In the genomic region with DNA sequence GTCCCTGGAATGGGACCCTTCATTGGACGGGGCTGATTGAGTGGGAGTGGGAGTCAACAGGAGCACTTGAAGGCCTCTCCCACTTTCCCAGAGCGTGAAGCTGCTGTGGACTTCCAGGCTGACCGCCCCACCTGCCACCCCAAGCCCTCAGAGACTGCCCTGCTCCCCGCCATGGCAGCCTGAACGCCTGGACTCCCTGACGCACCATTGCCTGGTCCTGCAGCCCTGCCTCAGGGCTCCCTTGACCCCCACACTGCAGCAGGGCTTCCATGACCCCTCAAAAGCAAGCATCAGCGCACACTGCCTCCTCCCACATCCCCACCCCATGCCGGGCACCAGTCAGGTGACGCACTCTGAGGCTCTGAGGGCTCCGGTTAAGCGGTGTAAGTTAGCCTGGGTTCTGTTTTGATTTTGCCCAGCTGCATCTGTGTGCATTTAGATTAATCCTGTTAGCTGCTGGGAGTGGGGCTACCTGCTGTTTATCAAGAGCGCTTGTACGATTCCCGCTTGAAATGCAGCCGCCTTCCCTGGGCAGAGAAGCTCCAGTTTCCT, we compare ENCODE assay signal across 18 cellular contexts. TPM values are rescaled to one million over a fixed set of nuclear protein-coding genes. Genes with fewer than 3 reads are reported as not detected.
"Had no signal": no experiment of that assay in that cellular context is flagged by ENCODE, and none has a peak within 500 bp of the region (broad histone marks: within the 10 kb centered on the region; RNA-seq: fewer than 3 reads in every experiment).

No MANE protein-coding gene starts in this region.

- H3K9me3 Mint-ChIP-seq: activated naive CD8-positive, alpha-beta T cell treated with anti-CD3 and anti-CD28 coated beads for 36 hours; activated T-helper 17 cell treated with anti-CD3 and anti-CD28 coated beads, Interleukin-2, amount 50 U/mL, for 72 hours; immature natural killer cell had no signal

- H3K4me3 ChIP-seq: cardiac muscle cell, sigmoid colon had no signal

- H3K4me1 ChIP-seq: parathyroid adenoma, sigmoid colon had no signal

- H3K36me3 ChIP-seq: cardiac muscle cell, sigmoid colon, WERI-Rb-1 had no signal

- ATAC-seq: activated CD8-positive, alpha-beta memory T cell treated with anti-CD3 and anti-CD28 coated beads, Interleukin-2, amount 10 ng/mL, durations not matched to agents 7 days and 5 days; activated T-helper 17 cell treated with anti-CD3 and anti-CD28 coated beads, Interleukin-2, amount 50 U/mL, for 72 hours; naive thymus-derived CD8-positive, alpha-beta T cell had no signal

- H3K27me3 ChIP-seq: cardiac muscle cell had no signal

- H3K27ac ChIP-seq: cardiac muscle cell, parathyroid adenoma, sigmoid colon, WERI-Rb-1 had no signal

- H3K9me3 ChIP-seq: sigmoid colon had no signal

- DNase-seq: activated CD4-positive, alpha-beta T cell treated with anti-CD3 and anti-CD28 coated beads, Interleukin-2, amount 50 U/mL, for 48 hours; activated CD8-positive, alpha-beta memory T cell treated with anti-CD3 and anti-CD28 coated beads, Interleukin-2, amount 10 ng/mL, durations not matched to agents 7 days and 5 days; activated naive CD4-positive, alpha-beta T cell; activated naive CD8-positive, alpha-beta T cell treated with anti-CD3 and anti-CD28 coated beads for 36 hours; activated T-cell treated with anti-CD3 and anti-CD28 coated beads, Interleukin-2, amount 50 U/mL, for 1 hour; amniotic stem cell; dermis blood vessel endothelial cell; effector memory CD4-positive, alpha-beta T cell; immature natural killer cell; sigmoid colon; stimulated activated naive CD4-positive, alpha-beta T cell; T-helper 2 cell; WERI-Rb-1 had no signal

- H3K4me1 Mint-ChIP-seq: activated CD8-positive, alpha-beta memory T cell treated with anti-CD3 and anti-CD28 coated beads, Interleukin-2, amount 10 ng/mL, durations not matched to agents 7 days and 5 days; activated naive CD8-positive, alpha-beta T cell treated with anti-CD3 and anti-CD28 coated beads for 36 hours; activated T-helper 17 cell treated with anti-CD3 and anti-CD28 coated beads, Interleukin-2, amount 50 U/mL, for 72 hours; immature natural killer cell; naive thymus-derived CD8-positive, alpha-beta T cell had no signal

- H3K27ac Mint-ChIP-seq: activated CD8-positive, alpha-beta memory T cell treated with anti-CD3 and anti-CD28 coated beads, Interleukin-2, amount 10 ng/mL, durations not matched to agents 7 days and 5 days; activated naive CD8-positive, alpha-beta T cell treated with anti-CD3 and anti-CD28 coated beads for 36 hours; activated T-helper 17 cell treated with anti-CD3 and anti-CD28 coated beads, Interleukin-2, amount 50 U/mL, for 72 hours; immature natural killer cell; naive thymus-derived CD8-positive, alpha-beta T cell had no signal

- H3K4me3 Mint-ChIP-seq: activated CD8-positive, alpha-beta memory T cell treated with anti-CD3 and anti-CD28 coated beads, Interleukin-2, amount 10 ng/mL, durations not matched to agents 7 days and 5 days; activated naive CD8-positive, alpha-beta T cell treated with anti-CD3 and anti-CD28 coated beads for 36 hours; activated T-helper 17 cell treated with anti-CD3 and anti-CD28 coated beads, Interleukin-2, amount 50 U/mL, for 72 hours; immature natural killer cell; naive thymus-derived CD8-positive, alpha-beta T cell had no signal

- H3K36me3 Mint-ChIP-seq: activated CD8-positive, alpha-beta memory T cell treated with anti-CD3 and anti-CD28 coated beads, Interleukin-2, amount 10 ng/mL, durations not matched to agents 7 days and 5 days; activated naive CD8-positive, alpha-beta T cell treated with anti-CD3 and anti-CD28 coated beads for 36 hours; immature natural killer cell; naive thymus-derived CD8-positive, alpha-beta T cell had no signal

RNA-seq across cellular contexts. Expression of a gene that starts 39.3 kb away (rescaled TPM):
- total RNA-seq: activated CD8-positive, alpha-beta memory T cell treated with anti-CD3 and anti-CD28 coated beads, Interleukin-2, amount 10 ng/mL, durations not matched to agents 7 days and 5 days; activated naive CD8-positive, alpha-beta T cell treated with anti-CD3 and anti-CD28 coated beads for 36 hours; activated T-helper 17 cell treated with anti-CD3 and anti-CD28 coated beads, Interleukin-2, amount 50 U/mL, for 72 hours; cardiac muscle cell; dermis blood vessel endothelial cell; endothelial cell of umbilical vein; naive thymus-derived CD8-positive, alpha-beta T cell had no signal
- polyA plus RNA-seq: cardiac muscle cell; endothelial cell of umbilical vein; immature natural killer cell; naive thymus-derived CD8-positive, alpha-beta T cell had no signal
